In the genomic region with DNA sequence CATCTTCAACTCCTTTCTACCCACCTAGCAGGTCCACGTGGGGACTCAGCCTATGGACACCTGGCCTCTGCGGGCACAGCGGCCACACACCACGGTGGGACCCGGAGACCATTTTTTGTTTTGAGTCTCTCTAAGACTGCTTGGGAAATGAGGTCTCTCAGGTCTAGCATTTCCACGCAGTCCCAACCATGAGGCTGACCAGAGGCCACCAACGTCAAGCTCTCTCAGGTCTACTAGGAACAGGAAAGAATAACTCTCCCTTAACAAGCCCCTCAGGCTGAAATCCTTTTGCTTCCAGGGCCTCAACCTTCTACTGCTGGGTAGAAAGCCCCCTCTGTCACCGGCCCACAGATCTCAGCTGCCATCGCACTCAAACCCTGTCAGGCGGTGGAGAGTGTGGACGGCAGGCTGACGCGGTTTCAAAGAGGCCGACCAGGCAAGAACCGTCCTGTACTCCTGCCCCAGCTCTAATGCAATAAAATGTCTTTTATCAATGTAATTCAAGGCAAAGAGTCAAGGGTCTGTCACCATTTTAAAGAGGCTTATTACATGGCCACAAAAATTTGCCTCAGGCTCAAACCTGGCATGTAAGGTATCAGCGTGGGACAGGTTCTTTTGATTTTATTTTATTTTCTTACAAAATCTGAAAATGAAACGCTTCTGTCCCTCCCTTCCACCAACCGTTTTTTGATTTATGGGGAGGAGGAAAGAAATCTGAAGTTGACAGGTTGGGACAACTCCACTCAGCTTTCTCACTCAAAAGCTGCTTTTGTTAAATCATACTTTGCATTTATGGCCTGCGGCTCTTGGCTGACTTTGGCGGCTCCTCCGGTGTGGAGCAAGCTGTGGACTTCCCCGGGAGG, we compare ENCODE assay signal across 15 cellular contexts.
A peak's percentile ranks its signal among the peaks of the same experiment; 100 is the strongest.
DNase-seq lines count a peak whose midpoint lies in the region; ATAC-seq and TF ChIP-seq lines count a peak whose summit lies in the region.
"Had no signal": no experiment of that assay in that cellular context is flagged by ENCODE, and none has a peak within 500 bp of the region (broad histone marks: within the 10 kb centered on the region; RNA-seq: fewer than 3 reads in every experiment).

No MANE protein-coding gene starts in this region.

- no TSS peak for BruUV-seq in PC-9 (replicated peaks; lab: Mats Ljungman, UMichigan)

- peaks cover 98% of the 10 kb centered on the region for H3K4me1 Mint-ChIP-seq in stimulated activated memory B cell treated with anti-CD40 and anti-IgM and Interleukin-4, amounts not matched to agents 10 μg/mL and 1 μg/mL and 100 μg/mL, for 72 hours
- H3K4me1 Mint-ChIP-seq: activated CD4-positive, alpha-beta memory T cell treated with anti-CD3 and anti-CD28 coated beads, Interleukin-2, amount 10 ng/mL, durations not matched to agents 7 days and 5 days had no signal

- no peak overlapping the region for H3K4me2 ChIP-seq in PC-9

- POLR2A ChIA-PET in PC-9 (lab: Charles Lee; ENCODE audit: unreplicated experiment): no interaction called here

- DNase-seq in HAP-1 (ENCODE audit: low spot score in 2 of 2) (peak; percentile 82 to 83), adipocyte (ENCODE audit: low read depth) (peak; percentile 62), islet precursor cell (peak; percentile 71), NCI-H2107 (lab: John Stamatoyannopoulos, UW) (no peak), EL (no peak), PC-9 (no peak)
- DNase-seq: activated CD4-positive, alpha-beta memory T cell treated with anti-CD3 and anti-CD28 coated beads, Interleukin-2, amount 10 ng/mL, durations not matched to agents 7 days and 5 days; GOT3; NCI-H1092; psoas muscle had no signal

- H3K27me3 ChIP-seq in HAP-1 (ENCODE audit: low read depth) (no peaks in the 10 kb centered on the region), adipocyte (replicated peaks; ENCODE audit: control insufficient read depth, insufficient read depth, low read length) (peaks cover 3% of the 10 kb centered on the region), PC-9 (ENCODE audit: insufficient read depth, low read depth) (peaks cover 98% of the 10 kb centered on the region)
- H3K27me3 ChIP-seq: adrenal gland had no signal

- H3K9me3 Mint-ChIP-seq in stimulated activated memory B cell treated with anti-CD40 and anti-IgM and Interleukin-4, amounts not matched to agents 10 μg/mL and 1 μg/mL and 100 μg/mL, for 72 hours: peaks cover 3% of the 10 kb centered on the region
- H3K9me3 Mint-ChIP-seq: activated CD4-positive, alpha-beta memory T cell treated with anti-CD3 and anti-CD28 coated beads, Interleukin-2, amount 10 ng/mL, durations not matched to agents 7 days and 5 days had no signal

- H3K4me1 ChIP-seq in HAP-1 (peaks cover 40% of the 10 kb centered on the region), adipocyte (ENCODE audit: control insufficient read depth, insufficient read depth, low read length) (peaks cover 14% of the 10 kb centered on the region), PC-9 (replicated peaks; ENCODE audit: insufficient read depth) (no peaks in the 10 kb centered on the region)
- H3K4me1 ChIP-seq: psoas muscle had no signal

- peaks cover 80% of the 10 kb centered on the region for H3K36me3 Mint-ChIP-seq in stimulated activated memory B cell treated with anti-CD40 and anti-IgM and Interleukin-4, amounts not matched to agents 10 μg/mL and 1 μg/mL and 100 μg/mL, for 72 hours

- no peaks in the 10 kb centered on the region for H3F3A ChIP-seq in PC-9 (ENCODE audit: insufficient read depth, low read depth)

- in situ Hi-C loops in HAP-1 (cut with MboI; ENCODE audit: low sequenced_read_pairs): no loop called here

- no peaks in the 10 kb centered on the region for H3K79me2 ChIP-seq in PC-9 (ENCODE audit: low read depth)

- peak overlapping the region; percentile 88 for H3K27ac Mint-ChIP-seq in stimulated activated memory B cell treated with anti-CD40 and anti-IgM and Interleukin-4, amounts not matched to agents 10 μg/mL and 1 μg/mL and 100 μg/mL, for 72 hours
- H3K27ac Mint-ChIP-seq: activated CD4-positive, alpha-beta memory T cell treated with anti-CD3 and anti-CD28 coated beads, Interleukin-2, amount 10 ng/mL, durations not matched to agents 7 days and 5 days had no signal

- H3K4me3 ChIP-seq in HAP-1: no peak overlapping the region
- no peak overlapping the region for H3K4me3 ChIP-seq in adipocyte (ENCODE audit: low read length)
- no peak overlapping the region for H3K4me3 ChIP-seq in PC-9
- H3K4me3 ChIP-seq: adrenal gland, psoas muscle, SK-N-MC, thoracic aorta had no signal

- no peak overlapping the region for H2AFZ ChIP-seq in PC-9

- H3K4me3 Mint-ChIP-seq in stimulated activated memory B cell treated with anti-CD40 and anti-IgM and Interleukin-4, amounts not matched to agents 10 μg/mL and 1 μg/mL and 100 μg/mL, for 72 hours: no peak overlapping the region
- H3K4me3 Mint-ChIP-seq: activated CD4-positive, alpha-beta memory T cell treated with anti-CD3 and anti-CD28 coated beads, Interleukin-2, amount 10 ng/mL, durations not matched to agents 7 days and 5 days had no signal

- H3K36me3 ChIP-seq in HAP-1 (replicated peaks) (no peaks in the 10 kb centered on the region), adipocyte (ENCODE audit: control insufficient read depth, insufficient read depth, low read length, severe bottlenecking) (no peaks in the 10 kb centered on the region), PC-9 (ENCODE audit: low read depth) (no peaks in the 10 kb centered on the region)
- H3K36me3 ChIP-seq: adrenal gland, thoracic aorta had no signal

- H3K27ac ChIP-seq in PC-9: no peak overlapping the region
- H3K27ac ChIP-seq: adrenal gland, psoas muscle, SK-N-MC, thoracic aorta had no signal

- H3K27me3 Mint-ChIP-seq in stimulated activated memory B cell treated with anti-CD40 and anti-IgM and Interleukin-4, amounts not matched to agents 10 μg/mL and 1 μg/mL and 100 μg/mL, for 72 hours: no peaks in the 10 kb centered on the region

- H3K9me2 ChIP-seq in PC-9 (ENCODE audit: insufficient read depth): no peaks in the 10 kb centered on the region

- H4K20me1 ChIP-seq in PC-9 (ENCODE audit: insufficient read depth): no peaks in the 10 kb centered on the region

- intact Hi-C loops in PC-9 (cut with micrococcal nuclease; ENCODE audit: unreplicated experiment): no loop called here

- H3K9me3 ChIP-seq in HAP-1: 0 out of 2 replicates have a peak, but pooled peaks cover 2% of the 10 kb centered on the region
- no peaks in the 10 kb centered on the region for H3K9me3 ChIP-seq in adipocyte (ENCODE audit: control insufficient read depth, low read length)
- no peaks in the 10 kb centered on the region for H3K9me3 ChIP-seq in PC-9 (ENCODE audit: insufficient read depth, low read depth)
- H3K9me3 ChIP-seq: adrenal gland, psoas muscle, thoracic aorta had no signal

- no peak for ATAC-seq in stimulated activated memory B cell treated with anti-CD40 and anti-IgM and Interleukin-4, amounts not matched to agents 10 μg/mL and 1 μg/mL and 100 μg/mL, for 72 hours
- no peak for ATAC-seq in GM19395 (IDR thresholded peaks at IDR 0.05; ENCODE audit: unreplicated experiment)
- ATAC-seq: psoas muscle had no signal

- no peak for TF ChIP-seq CTCF in PC-9 (conservative IDR thresholded peaks at IDR 0.05)

- H3K9ac ChIP-seq in adipocyte (ENCODE audit: low read length): no peak overlapping the region

- CTCF ChIA-PET in PC-9 (lab: Charles Lee): no interaction called here

Comparison
In these comparisons a context has a peak if more than half of its experiments do, and no peak if none do; other contexts are left out.
1. DNase-seq: peak in HAP-1 (2 of 2), adipocyte (single experiment) and islet precursor cell (single experiment); none in NCI-H2107 (single experiment), EL (single experiment) and PC-9 (0 of 2).